ENCODE assay signal across 1 cellular context in genomic region chr22:37169412-37169811, GRCh38.
TF ChIP-seq lines count a peak whose summit lies in the region.

No MANE protein-coding gene starts in this region.

TF ChIP-seq in HepG2, 621 proteins besides CTCF, POLR2A, EP300 and RAD21:
- TF ChIP-seq ZNF296 (CRISPR knock-in tag; conservative IDR thresholded peaks at IDR 0.05), result no peak
- TF ChIP-seq ZNF484 (CRISPR knock-in tag; IDR thresholded peaks at IDR 0.05; ENCODE audit: borderline replicate concordance, low read depth), result no peak
- no peak for TF ChIP-seq ZNF256 (CRISPR knock-in tag; conservative IDR thresholded peaks at IDR 0.05)
- TF ChIP-seq IRF2 (CRISPR knock-in tag; IDR thresholded peaks at IDR 0.05), result no peak
- no peak for TF ChIP-seq PLSCR1 (CRISPR knock-in tag; IDR thresholded peaks at IDR 0.05; ENCODE audit: borderline replicate concordance)
- no peak for TF ChIP-seq DRAP1 (CRISPR knock-in tag; IDR thresholded peaks at IDR 0.05)
- no peak for TF ChIP-seq SUZ12 (IDR thresholded peaks at IDR 0.05; ENCODE audit: low read depth, low read length)
- no peak for TF ChIP-seq REPIN1 (CRISPR knock-in tag; IDR thresholded peaks at IDR 0.05; ENCODE audit: borderline replicate concordance, low read depth)
- TF ChIP-seq ATF5 (CRISPR knock-in tag; IDR thresholded peaks at IDR 0.05; ENCODE audit: low read depth), result no peak
- no peak for TF ChIP-seq CBX1 (IDR thresholded peaks at IDR 0.05; ENCODE audit: low read depth)
- TF ChIP-seq ZNF580 (CRISPR knock-in tag; IDR thresholded peaks at IDR 0.05; ENCODE audit: borderline replicate concordance, low read depth), result no peak
- no peak for TF ChIP-seq BORCS8-MEF2B (CRISPR knock-in tag; IDR thresholded peaks at IDR 0.05)
- TF ChIP-seq ZNF816 (CRISPR knock-in tag; IDR thresholded peaks at IDR 0.05; ENCODE audit: borderline replicate concordance), result no peak
- TF ChIP-seq ZNF138 (CRISPR knock-in tag; IDR thresholded peaks at IDR 0.05; ENCODE audit: low read depth), result no peak
- no peak for TF ChIP-seq TRAFD1 (CRISPR knock-in tag; IDR thresholded peaks at IDR 0.05; ENCODE audit: borderline replicate concordance)
- TF ChIP-seq SKIL (CRISPR knock-in tag; IDR thresholded peaks at IDR 0.05; ENCODE audit: borderline replicate concordance), result no peak
- no peak for TF ChIP-seq SNRNP70 (IDR thresholded peaks at IDR 0.05; ENCODE audit: low read depth, low read length)
- no peak for TF ChIP-seq GRHL1 (CRISPR knock-in tag; conservative IDR thresholded peaks at IDR 0.05)
- TF ChIP-seq ERF (CRISPR knock-in tag; IDR thresholded peaks at IDR 0.05), result no peak
- no peak for TF ChIP-seq ZNF678 (CRISPR knock-in tag; IDR thresholded peaks at IDR 0.05)
